11 cellular contexts compared by ENCODE assay signal in genomic region chr11:48087974-48088681, GRCh38.
DNase-seq lines count a peak whose midpoint lies in the region; ATAC-seq and TF ChIP-seq lines count a peak whose summit lies in the region.
"Had no signal": no experiment of that assay in that cellular context is flagged by ENCODE, and none has a peak within 500 bp of the region (broad histone marks: within the 10 kb centered on the region; RNA-seq: fewer than 3 reads in every experiment).

No MANE protein-coding gene starts in this region.

- H3K36me3 Mint-ChIP-seq in activated CD4-positive, alpha-beta T cell treated with anti-CD3 and anti-CD28 coated beads, Interleukin-2, amount 10 ng/mL, durations not matched to agents 7 days and 5 days (ENCODE audit: low read depth): peaks cover 32% of the 10 kb centered on the region

- H3K36me3 ChIP-seq in heart right ventricle (no peaks in the 10 kb centered on the region), thyroid gland (no peaks in the 10 kb centered on the region)

- peak overlapping the region; percentile 55 for H3K27ac Mint-ChIP-seq in activated CD4-positive, alpha-beta T cell treated with anti-CD3 and anti-CD28 coated beads, Interleukin-2, amount 10 ng/mL, durations not matched to agents 7 days and 5 days
- H3K27ac Mint-ChIP-seq: stimulated activated naive CD8-positive, alpha-beta T cell treated with anti-CD3 and anti-CD28 coated beads, Interleukin-15, Interleukin-2, amounts not matched to agents 100 ng/mL and 50 ng/mL, for 24 hours had no signal

- peak in 7 of 8 donors; percentile 32 to 81 (median 74) for ATAC-seq in heart right ventricle

- peaks cover 3% of the 10 kb centered on the region for H3K9me3 Mint-ChIP-seq in activated CD4-positive, alpha-beta T cell treated with anti-CD3 and anti-CD28 coated beads, Interleukin-2, amount 10 ng/mL, durations not matched to agents 7 days and 5 days

- H3K4me3 Mint-ChIP-seq in activated CD4-positive, alpha-beta T cell treated with anti-CD3 and anti-CD28 coated beads, Interleukin-2, amount 10 ng/mL, durations not matched to agents 7 days and 5 days: no peak overlapping the region
- H3K4me3 Mint-ChIP-seq: stimulated activated naive CD8-positive, alpha-beta T cell treated with anti-CD3 and anti-CD28 coated beads, Interleukin-15, Interleukin-2, amounts not matched to agents 100 ng/mL and 50 ng/mL, for 24 hours had no signal

- no peak for TF ChIP-seq CTCF in heart right ventricle (IDR thresholded peaks at IDR 0.05)
- no peak for TF ChIP-seq CTCF in thyroid gland (IDR thresholded peaks at IDR 0.05)

- WGBS in heart right ventricle, 2 donors: 29 to 32% methylated on average over 6 of the region's 6 CpGs
- 18 to 25% methylated on average over 6 of the region's 6 CpGs for WGBS in thyroid gland, 2 donors

- peaks cover 59% of the 10 kb centered on the region for H3K4me1 Mint-ChIP-seq in activated CD4-positive, alpha-beta T cell treated with anti-CD3 and anti-CD28 coated beads, Interleukin-2, amount 10 ng/mL, durations not matched to agents 7 days and 5 days

- intact Hi-C loops in heart right ventricle (cut with DNase I) (loop anchor here in 2 of 10 donors (10.0 kb wide), 2 partner anchors 63 to 73 kb away; no protein-coding TSS in a partner anchor), thyroid gland (cut with DNase I) (loop anchor here (10.0 kb wide), 1 partner anchor 113 kb away; no protein-coding TSS in a partner anchor)

- DNase-seq in activated CD4-positive, alpha-beta T cell treated with anti-CD3 and anti-CD28 coated beads, Interleukin-2, amount 10 ng/mL, durations not matched to agents 7 days and 5 days: no peak
- DNase-seq in activated CD4-positive, alpha-beta T cell treated with anti-CD3 and anti-CD28 coated beads, Interleukin-2, amount 50 U/mL, for 48 hours: no peak
- DNase-seq in NCI-H345 (lab: John Stamatoyannopoulos, UW) (peak; percentile 67), heart right ventricle (peak; percentile 30 to 38), thyroid gland (peak; percentile 95 to 96), NCI-H524 treated with DMSO at 0.1 percent for 48 hours (lab: John Stamatoyannopoulos, UW) (no peak), RKO (ENCODE audit: low spot score) (no peak), putamen (ENCODE audit: low spot score) (no peak)
- DNase-seq: NK-92 treated with Interleukin-12 subunit alpha and Interleukin-12 subunit beta, amount 100 ng/mL, for 24 hours; stimulated activated CD4-positive, alpha-beta T cell treated with anti-CD3 and anti-CD28 coated beads, Interleukin-15, amount 100 ng/mL, for 24 hours had no signal

- H3K9me3 ChIP-seq in heart right ventricle (no peaks in the 10 kb centered on the region), thyroid gland (no peaks in the 10 kb centered on the region)

- no peak for TF ChIP-seq POLR2A in thyroid gland (IDR thresholded peaks at IDR 0.05)

- no peaks in the 10 kb centered on the region for H3K27me3 Mint-ChIP-seq in activated CD4-positive, alpha-beta T cell treated with anti-CD3 and anti-CD28 coated beads, Interleukin-2, amount 10 ng/mL, durations not matched to agents 7 days and 5 days
- H3K27me3 Mint-ChIP-seq: stimulated activated naive CD8-positive, alpha-beta T cell treated with anti-CD3 and anti-CD28 coated beads, Interleukin-15, Interleukin-2, amounts not matched to agents 100 ng/mL and 50 ng/mL, for 24 hours had no signal

- H3K27me3 ChIP-seq in heart right ventricle (no peaks in the 10 kb centered on the region), thyroid gland (no peaks in the 10 kb centered on the region)

- H3K4me1 ChIP-seq in heart right ventricle (peaks cover 0 to 37% (median 14%) of the 10 kb centered on the region in 9 donors), thyroid gland (peaks cover 68 to 75% of the 10 kb centered on the region in 2 donors)

- POLR2A ChIA-PET in activated CD4-positive, alpha-beta T cell treated with anti-CD3 and anti-CD28 coated beads, Interleukin-2, amount 10 ng/mL, durations not matched to agents 7 days and 5 days (lab: Charles Lee): no interaction called here

- CTCF ChIA-PET in activated CD4-positive, alpha-beta T cell treated with anti-CD3 and anti-CD28 coated beads, Interleukin-2, amount 10 ng/mL, durations not matched to agents 7 days and 5 days (lab: Charles Lee): interaction anchor here (0.9 to 1.9 kb wide), 4 partner anchors 9 to 20 kb away, joined by 3 to 6 read pairs (median 3); no protein-coding TSS in a partner anchor

- no peak overlapping the region for H3K27ac ChIP-seq in heart right ventricle
- peak overlapping the region; percentile 88 to 90 (median 89) for H3K27ac ChIP-seq in thyroid gland

- H3K4me3 ChIP-seq in heart right ventricle (no peak overlapping the region), thyroid gland (replicated peaks in 1 of 3) (no peak overlapping the region)

Comparison
In these comparisons a context has a peak if more than half of its experiments do, and no peak if none do; other contexts are left out.
1. DNase-seq: peak in NCI-H345 (single experiment), heart right ventricle (2 of 2) and thyroid gland (2 of 2); none in activated CD4-positive, alpha-beta T cell treated with anti-CD3 and anti-CD28 coated beads, Interleukin-2, amount 10 ng/mL, durations not matched to agents 7 days and 5 days (single experiment), activated CD4-positive, alpha-beta T cell treated with anti-CD3 and anti-CD28 coated beads, Interleukin-2, amount 50 U/mL, for 48 hours (0 of 2), NCI-H524 treated with DMSO at 0.1 percent for 48 hours (single experiment), RKO (single experiment) and putamen (single experiment).
2. H3K27ac ChIP-seq: peak in thyroid gland (3 of 3); none in heart right ventricle (0 of 10).